In the genomic region with DNA sequence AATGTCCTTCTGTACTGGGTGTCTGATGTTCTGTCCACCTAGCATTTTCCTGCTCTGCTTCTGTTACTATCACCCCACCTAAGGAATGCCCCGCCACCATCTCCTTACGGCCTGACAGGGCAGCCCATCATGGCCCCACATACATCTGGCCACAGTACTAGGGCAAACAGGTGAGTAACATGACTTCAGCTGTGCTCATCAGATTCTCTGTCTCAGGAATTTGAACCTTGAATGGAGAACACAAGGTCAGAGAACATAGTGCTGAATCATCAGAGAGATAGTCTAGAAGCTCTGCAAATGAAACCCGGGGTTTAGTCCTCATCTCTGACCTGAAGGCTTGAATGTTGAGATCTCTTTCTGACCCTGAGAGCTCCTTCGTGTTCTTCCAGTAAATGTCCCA, we compare ENCODE assay signal across 1 cellular context.
TF ChIP-seq lines count a peak whose summit lies in the region.

No MANE protein-coding gene starts in this region.

TF ChIP-seq in K562, 482 proteins besides CTCF, POLR2A, EP300 and RAD21 (continued from another document and continues in another):
- TF ChIP-seq SRSF3 (IDR thresholded peaks at IDR 0.05; ENCODE audit: insufficient read depth, low read length) (no peak), TEAD4 (IDR thresholded peaks at IDR 0.05; ENCODE audit: low read length) (peak; percentile 42; the same call in 1 of the 2 replicates), TEAD4 (CRISPR knock-in tag; IDR thresholded peaks at IDR 0.05; ENCODE audit: borderline replicate concordance) (no peak), LARP7 (IDR thresholded peaks at IDR 0.05) (no peak), E4F1 (CRISPR knock-in tag; IDR thresholded peaks at IDR 0.05; ENCODE audit: borderline replicate concordance) (no peak), PTBP1 (IDR thresholded peaks at IDR 0.05; ENCODE audit: low read depth, low read length) (no peak), DPF2 (IDR thresholded peaks at IDR 0.05) (no peak), CREBBP (IDR thresholded peaks at IDR 0.05; ENCODE audit: low read depth, low read length) (no peak), MAFF (IDR thresholded peaks at IDR 0.05; ENCODE audit: low read length) (peak; percentile 74; the same call in 1 of the 2 replicates), RFX5 (IDR thresholded peaks at IDR 0.05; ENCODE audit: low read depth, low read length) (no peak), POLR2AphosphoS5 (IDR thresholded peaks at IDR 0.05; ENCODE audit: control insufficient read depth, insufficient read depth, low read depth, low read length) (no peak), SIN3A (IDR thresholded peaks at IDR 0.05; ENCODE audit: borderline replicate concordance in 2 of 2, control insufficient read depth in 1 of 2, low read depth in 2 of 2, low read length in 2 of 2) (no peak), JUND (IDR thresholded peaks at IDR 0.05; ENCODE audit: borderline replicate concordance, low read depth, low read length) (peak; percentile 29; the same call in 1 of the 2 replicates), JUND (tag; IDR thresholded peaks at IDR 0.05; ENCODE audit: borderline replicate concordance, low read depth, low read length) (no peak), NFRKB (IDR thresholded peaks at IDR 0.05; ENCODE audit: low read depth) (no peak), EGR1 (conservative IDR thresholded peaks at IDR 0.05) (no peak), NR2C2 (CRISPR knock-in tag; IDR thresholded peaks at IDR 0.05) (no peak), NR2C2 (tag; IDR thresholded peaks at IDR 0.05) (no peak), ARID3A (IDR thresholded peaks at IDR 0.05; ENCODE audit: borderline replicate concordance, low read depth, low read length) (no peak), NFXL1 (CRISPR knock-in tag; IDR thresholded peaks at IDR 0.05) (no peak), ZEB2 (IDR thresholded peaks at IDR 0.05) (no peak), SIRT6 (IDR thresholded peaks at IDR 0.05; ENCODE audit: low read depth, low read length) (no peak), PTRF (tag; IDR thresholded peaks at IDR 0.05) (no peak), RCOR1 (IDR thresholded peaks at IDR 0.05; ENCODE audit: borderline replicate concordance in 1 of 2, low read depth in 2 of 2, low read length in 2 of 2) (0 out of 4 replicates have a peak, but pooled peaks of 1 of the 2 experiments have one; percentile 36), RBM14 (IDR thresholded peaks at IDR 0.05; ENCODE audit: borderline replicate concordance, insufficient read depth, low read depth, low read length) (no peak), ZNF165 (CRISPR knock-in tag; IDR thresholded peaks at IDR 0.05; ENCODE audit: borderline replicate concordance) (no peak), HDAC8 (tag; IDR thresholded peaks at IDR 0.05) (no peak), PTTG1 (tag; IDR thresholded peaks at IDR 0.05; ENCODE audit: low read depth) (no peak), ZNF41 (CRISPR knock-in tag; conservative IDR thresholded peaks at IDR 0.05) (no peak), YY1 (IDR thresholded peaks at IDR 0.05; ENCODE audit: borderline replicate concordance in 1 of 3, control insufficient read depth in 1 of 3, extremely low read depth in 1 of 3, insufficient read depth in 3 of 3, insufficient read length in 1 of 3, insufficient replicate concordance in 2 of 3, low read depth in 1 of 3, low read length in 2 of 3) (peak in 1 of 3 experiments; percentile 14), ZBTB7A (IDR thresholded peaks at IDR 0.05; ENCODE audit: borderline replicate concordance, control insufficient read depth, low read depth, low read length) (no peak), ESRRA (IDR thresholded peaks at IDR 0.05; ENCODE audit: borderline replicate concordance, low read depth) (peak; percentile 80), SMAD3 (CRISPR knock-in tag; conservative IDR thresholded peaks at IDR 0.05) (no peak), FOSL1 (tag; conservative IDR thresholded peaks at IDR 0.05) (0 out of 2 replicates have a peak, but pooled peaks have one; percentile 31), MAFG (tag; conservative IDR thresholded peaks at IDR 0.05) (peak; percentile 91), LEF1 (IDR thresholded peaks at IDR 0.05) (no peak), CC2D1A (IDR thresholded peaks at IDR 0.05) (no peak), ETV6 (IDR thresholded peaks at IDR 0.05; ENCODE audit: borderline replicate concordance in 1 of 2, low read depth in 2 of 2, low read length in 1 of 2) (no peak), ETV6 (CRISPR knock-in tag; IDR thresholded peaks at IDR 0.05; ENCODE audit: borderline replicate concordance) (no peak), TRIM24 (IDR thresholded peaks at IDR 0.05) (no peak), C11orf30 (IDR thresholded peaks at IDR 0.05; ENCODE audit: low read depth) (peak; percentile 92), TEAD1 (CRISPR knock-in tag; IDR thresholded peaks at IDR 0.05) (0 out of 4 replicates have a peak, but pooled peaks of 1 of the 2 experiments have one; percentile 12), ZNF316 (IDR thresholded peaks at IDR 0.05) (peak; percentile 95), HLTF (IDR thresholded peaks at IDR 0.05) (no peak), HNRNPH1 (optimal IDR thresholded peaks at IDR 0.05; ENCODE audit: low read depth, low read length) (no peak), CBFA2T3 (IDR thresholded peaks at IDR 0.05) (peak; percentile 10; the same call in 1 of the 2 replicates), MAFK (IDR thresholded peaks at IDR 0.05; ENCODE audit: low read length) (peak; percentile 78), NR2C1 (IDR thresholded peaks at IDR 0.05) (no peak), NR2C1 (tag; IDR thresholded peaks at IDR 0.05) (peak; percentile 41; the same call in 1 of the 2 replicates), PHF21A (IDR thresholded peaks at IDR 0.05; ENCODE audit: borderline replicate concordance, low read depth) (no peak), HDAC1 (IDR thresholded peaks at IDR 0.05) (no peak), CTBP1 (IDR thresholded peaks at IDR 0.05; ENCODE audit: borderline replicate concordance) (peak; percentile 52), PHF8 (IDR thresholded peaks at IDR 0.05; ENCODE audit: borderline replicate concordance, low read length) (no peak), RBM22 (IDR thresholded peaks at IDR 0.05; ENCODE audit: low read depth, low read length, poor library complexity, severe bottlenecking) (no peak), ETV5 (CRISPR knock-in tag; IDR thresholded peaks at IDR 0.05; ENCODE audit: low read depth) (no peak), HMBOX1 (IDR thresholded peaks at IDR 0.05) (no peak), KDM1A (IDR thresholded peaks at IDR 0.05) (no peak), ZFX (CRISPR knock-in tag; IDR thresholded peaks at IDR 0.05) (no peak), DMBX1 (CRISPR knock-in tag; IDR thresholded peaks at IDR 0.05; ENCODE audit: borderline replicate concordance) (no peak), MCM5 (IDR thresholded peaks at IDR 0.05; ENCODE audit: low read depth) (no peak)
- TF ChIP-seq, protein P1, sequence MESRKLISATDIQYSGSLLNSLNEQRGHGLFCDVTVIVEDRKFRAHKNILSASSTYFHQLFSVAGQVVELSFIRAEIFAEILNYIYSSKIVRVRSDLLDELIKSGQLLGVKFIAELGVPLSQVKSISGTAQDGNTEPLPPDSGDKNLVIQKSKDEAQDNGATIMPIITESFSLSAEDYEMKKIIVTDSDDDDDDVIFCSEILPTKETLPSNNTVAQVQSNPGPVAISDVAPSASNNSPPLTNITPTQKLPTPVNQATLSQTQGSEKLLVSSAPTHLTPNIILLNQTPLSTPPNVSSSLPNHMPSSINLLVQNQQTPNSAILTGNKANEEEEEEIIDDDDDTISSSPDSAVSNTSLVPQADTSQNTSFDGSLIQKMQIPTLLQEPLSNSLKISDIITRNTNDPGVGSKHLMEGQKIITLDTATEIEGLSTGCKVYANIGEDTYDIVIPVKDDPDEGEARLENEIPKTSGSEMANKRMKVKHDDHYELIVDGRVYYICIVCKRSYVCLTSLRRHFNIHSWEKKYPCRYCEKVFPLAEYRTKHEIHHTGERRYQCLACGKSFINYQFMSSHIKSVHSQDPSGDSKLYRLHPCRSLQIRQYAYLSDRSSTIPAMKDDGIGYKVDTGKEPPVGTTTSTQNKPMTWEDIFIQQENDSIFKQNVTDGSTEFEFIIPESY (CRISPR knock-in tag; IDR thresholded peaks at IDR 0.05) = 0 out of 2 replicates have a peak, but pooled peaks have one; percentile 15
- TF ChIP-seq, protein P2, sequence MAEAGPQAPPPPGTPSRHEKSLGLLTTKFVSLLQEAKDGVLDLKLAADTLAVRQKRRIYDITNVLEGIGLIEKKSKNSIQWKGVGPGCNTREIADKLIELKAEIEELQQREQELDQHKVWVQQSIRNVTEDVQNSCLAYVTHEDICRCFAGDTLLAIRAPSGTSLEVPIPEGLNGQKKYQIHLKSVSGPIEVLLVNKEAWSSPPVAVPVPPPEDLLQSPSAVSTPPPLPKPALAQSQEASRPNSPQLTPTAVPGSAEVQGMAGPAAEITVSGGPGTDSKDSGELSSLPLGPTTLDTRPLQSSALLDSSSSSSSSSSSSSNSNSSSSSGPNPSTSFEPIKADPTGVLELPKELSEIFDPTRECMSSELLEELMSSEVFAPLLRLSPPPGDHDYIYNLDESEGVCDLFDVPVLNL (CRISPR knock-in tag; IDR thresholded peaks at IDR 0.05; ENCODE audit: low read depth) = no peak
- TF ChIP-seq, protein P3, sequence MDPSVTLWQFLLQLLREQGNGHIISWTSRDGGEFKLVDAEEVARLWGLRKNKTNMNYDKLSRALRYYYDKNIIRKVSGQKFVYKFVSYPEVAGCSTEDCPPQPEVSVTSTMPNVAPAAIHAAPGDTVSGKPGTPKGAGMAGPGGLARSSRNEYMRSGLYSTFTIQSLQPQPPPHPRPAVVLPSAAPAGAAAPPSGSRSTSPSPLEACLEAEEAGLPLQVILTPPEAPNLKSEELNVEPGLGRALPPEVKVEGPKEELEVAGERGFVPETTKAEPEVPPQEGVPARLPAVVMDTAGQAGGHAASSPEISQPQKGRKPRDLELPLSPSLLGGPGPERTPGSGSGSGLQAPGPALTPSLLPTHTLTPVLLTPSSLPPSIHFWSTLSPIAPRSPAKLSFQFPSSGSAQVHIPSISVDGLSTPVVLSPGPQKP (CRISPR knock-in tag; IDR thresholded peaks at IDR 0.05) = no peak
